16 cellular contexts compared by ENCODE assay signal in genomic region chr2:60309941-60310680, GRCh38.
"Had no signal": no experiment of that assay in that cellular context is flagged by ENCODE, and none has a peak within 500 bp of the region (broad histone marks: within the 10 kb centered on the region; RNA-seq: fewer than 3 reads in every experiment).

No MANE protein-coding gene starts in this region.

- H3K4me3 ChIP-seq: adrenal gland, cardiac muscle cell, dorsolateral prefrontal cortex, esophagus squamous epithelium, spleen, stomach, testis had no signal

- H3K4me3 Mint-ChIP-seq: activated naive CD4-positive, alpha-beta T cell treated with anti-CD3 and anti-CD28 coated beads, Interleukin-2, amount 50 U/mL, for 24 hours had no signal

- H3K36me3 Mint-ChIP-seq: activated naive CD4-positive, alpha-beta T cell treated with anti-CD3 and anti-CD28 coated beads, Interleukin-2, amount 50 U/mL, for 24 hours had no signal

- H3K4me1 Mint-ChIP-seq: activated naive CD4-positive, alpha-beta T cell treated with anti-CD3 and anti-CD28 coated beads, Interleukin-2, amount 50 U/mL, for 24 hours had no signal

- H3K27ac Mint-ChIP-seq: activated naive CD4-positive, alpha-beta T cell treated with anti-CD3 and anti-CD28 coated beads, Interleukin-2, amount 50 U/mL, for 24 hours had no signal

- H3K27ac ChIP-seq: adrenal gland, cardiac muscle cell, dorsolateral prefrontal cortex, esophagus squamous epithelium, spleen, stomach, testis, VCaP had no signal

- H3K9me3 Mint-ChIP-seq: activated naive CD4-positive, alpha-beta T cell treated with anti-CD3 and anti-CD28 coated beads, Interleukin-2, amount 50 U/mL, for 24 hours; nephron progenitor cell had no signal

- H3K4me1 ChIP-seq: adrenal gland, testis had no signal

- H3K27me3 ChIP-seq: adrenal gland, cardiac muscle cell, esophagus squamous epithelium, spleen, stomach, testis had no signal

- FAIRE-seq: endothelial cell of umbilical vein had no signal

- ATAC-seq: sciatic nerve had no signal

- DNase-seq: activated CD4-positive, alpha-beta T cell treated with anti-CD3 and anti-CD28 coated beads, Interleukin-2, amount 50 U/mL, for 48 hours; activated effector memory CD4-positive, alpha-beta T cell treated with Interleukin-2 at 50 U/mL for 16 hours; adrenal gland; dorsolateral prefrontal cortex; esophagus squamous epithelium; nephron progenitor cell; spleen; stomach; T-helper 1 cell; T1000; testis had no signal

- H3K9me3 ChIP-seq: adrenal gland, esophagus squamous epithelium, spleen, stomach, testis had no signal

- H3K36me3 ChIP-seq: adrenal gland, cardiac muscle cell, esophagus squamous epithelium, spleen, stomach had no signal
